Comparison of ENCODE assay signal across 8 cellular contexts in the genomic region with DNA sequence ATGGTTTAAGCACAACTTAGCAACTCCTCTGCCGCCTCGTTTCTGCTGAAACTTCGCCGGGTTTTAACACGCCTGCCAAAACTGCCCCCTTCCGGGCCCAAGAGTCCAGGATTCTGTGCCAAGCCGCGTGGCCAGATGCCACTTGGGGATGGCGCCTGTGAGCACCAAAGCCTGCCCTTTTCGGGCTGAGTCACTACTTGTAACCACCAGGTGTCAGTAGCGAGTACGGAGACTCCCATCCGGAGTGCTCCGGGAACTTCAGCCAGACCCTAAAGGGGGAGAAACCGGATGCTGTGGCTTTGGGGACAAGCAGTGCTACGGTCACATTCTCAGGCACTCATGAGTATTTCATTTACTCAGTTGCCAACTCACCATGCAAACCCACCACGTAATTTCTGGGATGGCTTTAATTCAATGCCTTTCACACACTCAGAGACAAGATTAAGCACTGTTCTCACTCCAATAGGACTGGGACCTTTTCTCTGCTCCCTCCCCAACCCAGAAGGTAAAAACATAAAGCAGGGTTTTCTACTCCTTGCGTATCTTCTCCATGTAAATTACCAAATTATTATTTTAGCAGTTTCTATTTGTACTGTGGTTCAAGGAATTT. TPM values are rescaled to one million over a fixed set of nuclear protein-coding genes. Genes with fewer than 3 reads are reported as not detected.
DNase-seq lines count a peak whose midpoint lies in the region; ATAC-seq lines count a peak whose summit lies in the region.

No MANE protein-coding gene starts in this region.

- DNase-seq in ACHN = peak; percentile 83
- peak; percentile 67 for DNase-seq in NCI-H69 (lab: John Stamatoyannopoulos, UW)
- peak; percentile 75 for DNase-seq in activated CD8-positive, alpha-beta memory T cell treated with anti-CD3 and anti-CD28 coated beads, Interleukin-2, amount 10 ng/mL, durations not matched to agents 7 days and 5 days
- peak; percentile 82 for DNase-seq in epidermal melanocyte (ENCODE audit: insufficient read length, low spot score)
- peak; percentile 41 for DNase-seq in stimulated activated naive B cell treated with anti-CD40 and anti-IgM and Interleukin-4, amounts not matched to agents 10 μg/mL and 1 μg/mL and 100 μg/mL, for 72 hours

- no peaks in the 10 kb centered on the region for H3K9me3 ChIP-seq in mucosa of rectum (ENCODE audit: control insufficient read depth in 2 of 2, low read length in 2 of 2)

- H3K4me3 Mint-ChIP-seq in activated CD8-positive, alpha-beta memory T cell treated with anti-CD3 and anti-CD28 coated beads, Interleukin-2, amount 10 ng/mL, durations not matched to agents 7 days and 5 days = no peak overlapping the region
- peak overlapping the region in 1 of 2 donors; percentile 26 for H3K4me3 Mint-ChIP-seq in stimulated activated naive B cell treated with anti-CD40 and anti-IgM and Interleukin-4, amounts not matched to agents 10 μg/mL and 1 μg/mL and 100 μg/mL, for 72 hours

- H3K27ac ChIP-seq in mucosa of rectum (ENCODE audit: low read depth in 2 of 2, low read length in 2 of 2) = peak overlapping the region; percentile 9 to 46

- CTCF ChIA-PET in activated CD8-positive, alpha-beta memory T cell treated with anti-CD3 and anti-CD28 coated beads, Interleukin-2, amount 10 ng/mL, durations not matched to agents 7 days and 5 days (lab: Charles Lee) = interaction anchor here (0.8 to 3.6 kb wide), 8 partner anchors 9 to 742 kb away, joined by 3 to 29 read pairs (median 6); partner anchors contain the start of genes TTC19 and ZSWIM7

- in situ Hi-C loops in ACHN (cut with HindIII; ENCODE audit: low pct_ligation_motif_present, low pct_unique_long_range_greater_than_20kb, low sequenced_read_pairs) = no loop called here

- peak overlapping the region in 1 of 2 donors; percentile 28 for H3K9ac ChIP-seq in mucosa of rectum (ENCODE audit: low read depth in 1 of 2, low read length in 2 of 2)

- no peak overlapping the region for H3K27ac Mint-ChIP-seq in activated CD8-positive, alpha-beta memory T cell treated with anti-CD3 and anti-CD28 coated beads, Interleukin-2, amount 10 ng/mL, durations not matched to agents 7 days and 5 days
- no peak overlapping the region for H3K27ac Mint-ChIP-seq in stimulated activated naive B cell treated with anti-CD40 and anti-IgM and Interleukin-4, amounts not matched to agents 10 μg/mL and 1 μg/mL and 100 μg/mL, for 72 hours

- no peaks in the 10 kb centered on the region for H3K9me3 Mint-ChIP-seq in activated CD8-positive, alpha-beta memory T cell treated with anti-CD3 and anti-CD28 coated beads, Interleukin-2, amount 10 ng/mL, durations not matched to agents 7 days and 5 days (ENCODE audit: low read depth)
- no peaks in the 10 kb centered on the region for H3K9me3 Mint-ChIP-seq in stimulated activated naive B cell treated with anti-CD40 and anti-IgM and Interleukin-4, amounts not matched to agents 10 μg/mL and 1 μg/mL and 100 μg/mL, for 72 hours

- peaks cover 22 to 26% of the 10 kb centered on the region in 2 donors for H3K4me1 ChIP-seq in mucosa of rectum (ENCODE audit: control insufficient read depth in 2 of 2, insufficient read depth in 2 of 2, low read length in 2 of 2)

- ATAC-seq in GM18498 (IDR thresholded peaks at IDR 0.05; ENCODE audit: unreplicated experiment) (peak; percentile 81), HG03097 (IDR thresholded peaks at IDR 0.05; ENCODE audit: low FRiP score, unreplicated experiment) (peak; percentile 83)
- ATAC-seq in activated CD8-positive, alpha-beta memory T cell treated with anti-CD3 and anti-CD28 coated beads, Interleukin-2, amount 10 ng/mL, durations not matched to agents 7 days and 5 days = peak; percentile 54
- ATAC-seq in stimulated activated naive B cell treated with anti-CD40 and anti-IgM and Interleukin-4, amounts not matched to agents 10 μg/mL and 1 μg/mL and 100 μg/mL, for 72 hours (replicated peaks) = peak; percentile 49 to 63

- no peaks in the 10 kb centered on the region for H3K27me3 ChIP-seq in mucosa of rectum (ENCODE audit: control insufficient read depth in 2 of 2, insufficient read depth in 2 of 2, low read length in 2 of 2)

- peaks cover 70% of the 10 kb centered on the region for H3K27me3 Mint-ChIP-seq in activated CD8-positive, alpha-beta memory T cell treated with anti-CD3 and anti-CD28 coated beads, Interleukin-2, amount 10 ng/mL, durations not matched to agents 7 days and 5 days
- peaks cover 67 to 75% of the 10 kb centered on the region in 2 donors for H3K27me3 Mint-ChIP-seq in stimulated activated naive B cell treated with anti-CD40 and anti-IgM and Interleukin-4, amounts not matched to agents 10 μg/mL and 1 μg/mL and 100 μg/mL, for 72 hours

- peaks cover 5 to 8% of the 10 kb centered on the region in 2 donors for H3K36me3 ChIP-seq in mucosa of rectum (ENCODE audit: control insufficient read depth in 2 of 2, insufficient read depth in 2 of 2, low read length in 2 of 2)

- H3K4me3 ChIP-seq in mucosa of rectum (ENCODE audit: low read length in 2 of 2) = peak overlapping the region in 1 of 2 donors; percentile 46

- H3K4me1 Mint-ChIP-seq in activated CD8-positive, alpha-beta memory T cell treated with anti-CD3 and anti-CD28 coated beads, Interleukin-2, amount 10 ng/mL, durations not matched to agents 7 days and 5 days = peaks cover 17% of the 10 kb centered on the region
- H3K4me1 Mint-ChIP-seq in stimulated activated naive B cell treated with anti-CD40 and anti-IgM and Interleukin-4, amounts not matched to agents 10 μg/mL and 1 μg/mL and 100 μg/mL, for 72 hours = peaks cover 7 to 34% of the 10 kb centered on the region in 2 donors

- no peaks in the 10 kb centered on the region for H3K36me3 Mint-ChIP-seq in activated CD8-positive, alpha-beta memory T cell treated with anti-CD3 and anti-CD28 coated beads, Interleukin-2, amount 10 ng/mL, durations not matched to agents 7 days and 5 days
- H3K36me3 Mint-ChIP-seq in stimulated activated naive B cell treated with anti-CD40 and anti-IgM and Interleukin-4, amounts not matched to agents 10 μg/mL and 1 μg/mL and 100 μg/mL, for 72 hours = no peaks in the 10 kb centered on the region

RNA-seq across cellular contexts. Expression of gene PMP22, which starts 7.7 kb away (rescaled TPM):
- total RNA-seq in activated CD8-positive, alpha-beta memory T cell treated with anti-CD3 and anti-CD28 coated beads, Interleukin-2, amount 10 ng/mL, durations not matched to agents 7 days and 5 days = not detected
